10 cellular contexts compared by ENCODE assay signal in genomic region chr17:51540151-51540550, GRCh38.
DNase-seq lines count a peak whose midpoint lies in the region; ATAC-seq and TF ChIP-seq lines count a peak whose summit lies in the region.
"Had no signal": no experiment of that assay in that cellular context is flagged by ENCODE, and none has a peak within 500 bp of the region (broad histone marks: within the 10 kb centered on the region; RNA-seq: fewer than 3 reads in every experiment).

No MANE protein-coding gene starts in this region.

- H3K36me3 ChIP-seq in DND-41 (ENCODE audit: insufficient read depth, low read length) (no peaks in the 10 kb centered on the region), RWPE2 (ENCODE audit: low read depth) (no peaks in the 10 kb centered on the region), esophagus muscularis mucosa (no peaks in the 10 kb centered on the region)

- H3K9ac ChIP-seq in DND-41 (ENCODE audit: low read depth, low read length): no peak overlapping the region; the same call in 1 of the 2 replicates

- ATAC-seq in DND-41 (ENCODE audit: insufficient read depth, low read depth) (peak; percentile 93), RWPE2 (ENCODE audit: low read depth) (no peak), GM18858 (IDR thresholded peaks at IDR 0.05; ENCODE audit: unreplicated experiment) (no peak), HG03432 (IDR thresholded peaks at IDR 0.05; ENCODE audit: unreplicated experiment) (no peak)

- peak overlapping the region; percentile 1; the same call in 1 of the 2 replicates for H2AFZ ChIP-seq in DND-41 (ENCODE audit: low read depth, low read length)

- TF ChIP-seq CTCF in DND-41 (IDR thresholded peaks at IDR 0.05; ENCODE audit: borderline replicate concordance, extremely low read depth, low read length, poor library complexity, severe bottlenecking): peak; percentile 60
- TF ChIP-seq CTCF in RWPE2 (IDR thresholded peaks at IDR 0.05; ENCODE audit: poor library complexity, severe bottlenecking): peak; percentile 20
- TF ChIP-seq CTCF in esophagus muscularis mucosa (IDR thresholded peaks at IDR 0.05): no peak

- intact Hi-C loops in esophagus muscularis mucosa (cut with DNase I): no loop called here

- DNase-seq in DMS53 (lab: John Stamatoyannopoulos, UW) (peak; percentile 27), DMS53 treated with DMSO at 0.1 percent for 48 hours (lab: John Stamatoyannopoulos, UW; ENCODE audit: unreplicated experiment) (no peak), DND-41 (peak; percentile 59), RWPE2 (ENCODE audit: low spot score) (no peak), inferior parietal cortex (ENCODE audit: extremely low spot score) (peak; percentile 47), esophagus muscularis mucosa (ENCODE audit: extremely low spot score) (no peak)
- DNase-seq: NCI-H2107, trophoblast cell had no signal

- peak overlapping the region; percentile 35; the same call in 1 of the 2 replicates for H3K4me2 ChIP-seq in DND-41 (ENCODE audit: insufficient read depth, low read length)

- no peak for TF ChIP-seq POLR2A in esophagus muscularis mucosa (IDR thresholded peaks at IDR 0.05; ENCODE audit: low read depth)

- H3K27ac ChIP-seq in DND-41 (ENCODE audit: low read length) (peak overlapping the region; percentile 78), RWPE2 (ENCODE audit: poor library complexity, severe bottlenecking) (no peak overlapping the region), esophagus muscularis mucosa (replicated peaks in 1 of 4) (no peak overlapping the region)

- no peaks in the 10 kb centered on the region for H4K20me1 ChIP-seq in DND-41 (ENCODE audit: insufficient read depth, low read length)

- H3K4me3 ChIP-seq in DND-41 (ENCODE audit: low read depth in 1 of 2, low read length in 2 of 2): no peak overlapping the region
- no peak overlapping the region for H3K4me3 ChIP-seq in RWPE2 (ENCODE audit: severe bottlenecking)
- no peak overlapping the region for H3K4me3 ChIP-seq in esophagus muscularis mucosa

- H3K27me3 ChIP-seq in DND-41 (ENCODE audit: insufficient read depth, low read length, poor library complexity) (no peaks in the 10 kb centered on the region), RWPE2 (ENCODE audit: insufficient read depth, poor library complexity, severe bottlenecking) (no peaks in the 10 kb centered on the region), esophagus muscularis mucosa (no peaks in the 10 kb centered on the region)

- H3K4me1 ChIP-seq in DND-41 (ENCODE audit: insufficient read depth, low read length) (peaks cover 23% of the 10 kb centered on the region), RWPE2 (ENCODE audit: insufficient read depth, poor library complexity, severe bottlenecking) (no peaks in the 10 kb centered on the region), esophagus muscularis mucosa (no peaks in the 10 kb centered on the region)

- no peaks in the 10 kb centered on the region for H3K9me3 ChIP-seq in DND-41 (ENCODE audit: insufficient read depth, low read length, severe bottlenecking)
- no peaks in the 10 kb centered on the region for H3K9me3 ChIP-seq in RWPE2 (ENCODE audit: severe bottlenecking)
- H3K9me3 ChIP-seq in esophagus muscularis mucosa: no peaks in the 10 kb centered on the region

- no peak for TF ChIP-seq EP300 in esophagus muscularis mucosa (IDR thresholded peaks at IDR 0.05)

- H3K79me2 ChIP-seq in DND-41 (ENCODE audit: insufficient read depth, low read length): no peaks in the 10 kb centered on the region

- 98% methylated on average over 6 of the region's 6 CpGs for WGBS in esophagus muscularis mucosa

Comparison
In these comparisons a context has a peak if more than half of its experiments do, and no peak if none do; other contexts are left out.
1. DNase-seq: peak in DMS53 (single experiment), DND-41 (single experiment) and inferior parietal cortex (single experiment); none in DMS53 treated with DMSO at 0.1 percent for 48 hours (single experiment), RWPE2 (single experiment) and esophagus muscularis mucosa (single experiment).
2. CTCF ChIP-seq: peak in DND-41 (single experiment) and RWPE2 (single experiment); none in esophagus muscularis mucosa (0 of 3).